ENCODE assay signal across 9 cellular contexts in the genomic region with DNA sequence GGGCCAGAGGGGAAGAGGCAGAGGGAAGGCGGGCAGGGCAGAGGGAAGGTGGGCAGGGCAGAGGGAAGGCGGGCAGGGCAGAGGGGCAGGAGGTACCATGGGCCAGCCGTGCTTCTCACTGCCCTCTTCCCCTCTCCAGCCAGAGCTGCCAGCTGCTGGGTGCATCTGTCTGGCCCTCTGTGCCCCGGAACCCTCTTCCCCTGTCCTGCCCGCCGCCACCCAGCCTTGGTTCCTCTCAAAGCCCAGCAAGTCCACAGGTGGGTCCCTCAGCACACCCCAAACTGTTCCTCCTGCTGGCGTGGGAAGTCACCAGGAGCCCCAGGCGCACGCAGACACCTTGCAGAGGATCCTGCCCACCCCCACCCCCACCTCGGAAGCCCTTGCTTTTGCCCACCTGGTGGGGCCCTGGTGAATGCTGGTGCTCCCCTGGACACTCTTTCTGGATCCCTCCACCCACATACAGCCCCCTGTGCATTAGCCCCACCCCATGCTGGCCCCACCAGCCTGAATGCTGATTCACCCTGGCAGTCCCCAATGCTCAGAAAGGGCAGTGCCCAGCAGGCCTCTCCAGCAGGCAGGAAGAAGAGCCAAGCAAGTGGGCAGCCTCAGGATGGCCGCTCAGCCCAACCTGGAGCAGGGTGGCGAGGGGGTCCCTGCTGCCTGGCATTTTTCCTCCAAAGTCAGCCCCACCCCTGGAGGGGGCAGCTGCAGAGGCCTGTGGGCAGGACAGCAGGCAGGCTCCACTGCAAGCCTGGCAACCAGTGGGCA. TPM values are rescaled to one million over a fixed set of nuclear protein-coding genes. Genes with fewer than 3 reads are reported as not detected.
DNase-seq lines count a peak whose midpoint lies in the region; ATAC-seq and TF ChIP-seq lines count a peak whose summit lies in the region.
"Had no signal": no experiment of that assay in that cellular context is flagged by ENCODE, and none has a peak within 500 bp of the region (broad histone marks: within the 10 kb centered on the region; RNA-seq: fewer than 3 reads in every experiment).

No MANE protein-coding gene starts in this region.

- POLR2A ChIA-PET in CD8-positive, alpha-beta T cell (lab: Charles Lee), result no interaction called here
- POLR2A ChIA-PET in activated B cell treated with CpG ODN at 0.5 μM for 24 hours (lab: Charles Lee), result no interaction called here

- H3K36me3 Mint-ChIP-seq in CD8-positive, alpha-beta T cell, result peaks cover 3% of the 10 kb centered on the region
- no peaks in the 10 kb centered on the region for H3K36me3 Mint-ChIP-seq in activated B cell treated with CpG ODN at 0.5 μM for 24 hours (ENCODE audit: low read depth)

- peaks cover 12% of the 10 kb centered on the region for H3K4me1 ChIP-seq in CD8-positive, alpha-beta T cell (ENCODE audit: insufficient read depth, low read length)
- peaks cover 0 to 31% of the 10 kb centered on the region in 2 donors for H3K4me1 ChIP-seq in right atrium auricular region
- H3K4me1 ChIP-seq in psoas muscle, result peaks cover 34% of the 10 kb centered on the region

- no peaks in the 10 kb centered on the region for H3K27me3 Mint-ChIP-seq in CD8-positive, alpha-beta T cell (ENCODE audit: low read depth)
- no peaks in the 10 kb centered on the region for H3K27me3 Mint-ChIP-seq in activated B cell treated with CpG ODN at 0.5 μM for 24 hours

- DNase-seq in CD8-positive, alpha-beta T cell, result peak in 1 of 7 experiments; percentile 28
- DNase-seq in activated B cell treated with CpG ODN at 0.5 μM for 24 hours, result no peak
- no peak for DNase-seq in right atrium auricular region (ENCODE audit: low spot score)
- peak in 1 of 2 donors; percentile 28 for DNase-seq in psoas muscle
- DNase-seq in A172 (ENCODE audit: low spot score), result no peak
- DNase-seq in SIG-M5 treated with dmso at 0.1 percent for 504 hours (lab: John Stamatoyannopoulos, UW; ENCODE audit: unreplicated experiment), result no peak
- DNase-seq in OCI-M1 (lab: John Stamatoyannopoulos, UW), result no peak
- DNase-seq: DMS79 treated with DMSO at 0.1 percent for 48 hours had no signal

- intact Hi-C loops in CD8-positive, alpha-beta T cell (cut with DNase I, micrococcal nuclease), result loop anchor here in 1 of 2 experiments (2.0 kb wide), 1 partner anchor 62 kb away; a partner anchor contains a TSS
- intact Hi-C loops in activated B cell treated with CpG ODN at 0.5 μM for 24 hours (cut with micrococcal nuclease) (loop anchor here (5.0 kb wide), 1 partner anchor 413 kb away; a partner anchor contains a TSS), psoas muscle (cut with DNase I) (loop anchor here (5.0 to 10.0 kb wide), 3 partner anchors 182 to 240 kb away; no protein-coding TSS in a partner anchor)

- H3K4me3 ChIP-seq in CD8-positive, alpha-beta T cell (ENCODE audit: low read depth, low read length), result no peak overlapping the region
- H3K4me3 ChIP-seq in right atrium auricular region, result no peak overlapping the region
- H3K4me3 ChIP-seq in psoas muscle, result peak overlapping the region; percentile 75

- no peaks in the 10 kb centered on the region for H3K9me3 ChIP-seq in CD8-positive, alpha-beta T cell (ENCODE audit: low read length)
- H3K9me3 ChIP-seq in right atrium auricular region, result no peaks in the 10 kb centered on the region
- no peaks in the 10 kb centered on the region for H3K9me3 ChIP-seq in psoas muscle

- CTCF ChIA-PET in CD8-positive, alpha-beta T cell (lab: Charles Lee), result no interaction called here
- CTCF ChIA-PET in activated B cell treated with CpG ODN at 0.5 μM for 24 hours (lab: Charles Lee), result no interaction called here

- H3K4me3 Mint-ChIP-seq in CD8-positive, alpha-beta T cell, result peak overlapping the region; percentile 61
- H3K4me3 Mint-ChIP-seq in activated B cell treated with CpG ODN at 0.5 μM for 24 hours, result peak overlapping the region; percentile 55

- WGBS in psoas muscle, 3 donors, result 71 to 86% (median 79%) methylated on average over 9 to 12 of the region's 12 CpGs

- TF ChIP-seq CTCF in CD8-positive, alpha-beta T cell (IDR thresholded peaks at IDR 0.05), result no peak
- TF ChIP-seq CTCF in activated B cell treated with CpG ODN at 0.5 μM for 24 hours (IDR thresholded peaks at IDR 0.05) (no peak), right atrium auricular region (IDR thresholded peaks at IDR 0.05) (no peak), psoas muscle (IDR thresholded peaks at IDR 0.05) (no peak)

- H3K27ac ChIP-seq in CD8-positive, alpha-beta T cell (ENCODE audit: low read depth, low read length), result no peak overlapping the region
- peak overlapping the region; percentile 88 to 95 for H3K27ac ChIP-seq in right atrium auricular region
- peak overlapping the region; percentile 91 for H3K27ac ChIP-seq in psoas muscle

- H3K9me3 Mint-ChIP-seq in CD8-positive, alpha-beta T cell, result no peaks in the 10 kb centered on the region
- peaks cover 3% of the 10 kb centered on the region for H3K9me3 Mint-ChIP-seq in activated B cell treated with CpG ODN at 0.5 μM for 24 hours

- no peak for ATAC-seq in CD8-positive, alpha-beta T cell
- ATAC-seq in activated B cell treated with CpG ODN at 0.5 μM for 24 hours (ENCODE audit: low read depth) (no peak), psoas muscle (peak in 3 of 4 donors; percentile 1 to 39 (median 39)), GM18517 (IDR thresholded peaks at IDR 0.05; ENCODE audit: unreplicated experiment) (no peak)

- H3K36me3 ChIP-seq in CD8-positive, alpha-beta T cell (ENCODE audit: insufficient read depth, low read length), result no peaks in the 10 kb centered on the region
- no peaks in the 10 kb centered on the region for H3K36me3 ChIP-seq in right atrium auricular region
- no peaks in the 10 kb centered on the region for H3K36me3 ChIP-seq in psoas muscle (ENCODE audit: insufficient read depth in 1 of 2, low read depth in 1 of 2)

- H3K27ac Mint-ChIP-seq in CD8-positive, alpha-beta T cell, result peak overlapping the region; percentile 71
- H3K27ac Mint-ChIP-seq in activated B cell treated with CpG ODN at 0.5 μM for 24 hours, result peak overlapping the region; percentile 31

- H3K27me3 ChIP-seq in CD8-positive, alpha-beta T cell (ENCODE audit: insufficient read depth, low read length), result no peaks in the 10 kb centered on the region
- H3K27me3 ChIP-seq in right atrium auricular region (no peaks in the 10 kb centered on the region), psoas muscle (ENCODE audit: insufficient read depth in 3 of 3, low read length in 2 of 3) (no peaks in the 10 kb centered on the region)

- peaks cover 17% of the 10 kb centered on the region for H3K4me1 Mint-ChIP-seq in CD8-positive, alpha-beta T cell (ENCODE audit: low read depth)
- peaks cover 46% of the 10 kb centered on the region for H3K4me1 Mint-ChIP-seq in activated B cell treated with CpG ODN at 0.5 μM for 24 hours

RNA-seq across cellular contexts. Expression of a gene that starts 1.9 kb away (rescaled TPM):
- total RNA-seq in CD8-positive, alpha-beta T cell, result 10 to 100 TPM; 25.6 to 27.1 TPM
- total RNA-seq in activated B cell treated with CpG ODN at 0.5 μM for 24 hours, result 12.8 and 13.4 TPM in 2 replicates
- 1 to 10 TPM; 7.7 to 8.1 TPM for total RNA-seq in right atrium auricular region
- total RNA-seq in psoas muscle, result 10 to 100 TPM; 14.5 to 25.0 (median 21.9) TPM
- 10 to 100 TPM; 18.6 to 35.2 (median 23.4) TPM for polyA plus RNA-seq in psoas muscle
- 12.1 and 20.9 TPM in 2 replicates for total RNA-seq in A172 (2014; rRNA removed; shearing (Covaris generic))

Comparison
In these comparisons a context has a peak if more than half of its experiments do, and no peak if none do; other contexts are left out.
1. ATAC-seq: peak in psoas muscle (3 of 4); none in CD8-positive, alpha-beta T cell (single experiment), activated B cell treated with CpG ODN at 0.5 μM for 24 hours (single experiment) and GM18517 (single experiment).